In genomic region chr20:3282271-3283221, GRCh38 we compare ENCODE assay signal across 23 cellular contexts. TPM values are rescaled to one million over a fixed set of nuclear protein-coding genes. Genes with fewer than 3 reads are reported as not detected.
A peak's percentile ranks its signal among the peaks of the same experiment; 100 is the strongest.
DNase-seq lines count a peak whose midpoint lies in the region; ATAC-seq and TF ChIP-seq lines count a peak whose summit lies in the region.
"Had no signal": no experiment of that assay in that cellular context is flagged by ENCODE, and none has a peak within 500 bp of the region (broad histone marks: within the 10 kb centered on the region; RNA-seq: fewer than 3 reads in every experiment).

No MANE protein-coding gene starts in this region.

- no peak for ATAC-seq in foreskin keratinocyte
- ATAC-seq: activated T-helper 17 cell treated with anti-CD3 and anti-CD28 coated beads, Interleukin-2, amount 50 U/mL, for 72 hours; CD8-positive, alpha-beta T cell; gastroesophageal sphincter; GM12878; stimulated activated memory B cell treated with anti-CD40 and anti-IgM and Interleukin-4, amounts not matched to agents 10 μg/mL and 1 μg/mL and 100 μg/mL, for 72 hours had no signal

- H3K4me3 ChIP-seq in choroid plexus epithelial cell (ENCODE audit: low read depth, low read length) = no peak overlapping the region
- no peak overlapping the region for H3K4me3 ChIP-seq in lower leg skin (ENCODE audit: low read depth, poor library complexity, severe bottlenecking)
- H3K4me3 ChIP-seq: gastroesophageal sphincter, GM12878, left ventricle myocardium inferior, skin epidermis had no signal

- DNase-seq in DMS 273 (lab: John Stamatoyannopoulos, UW; ENCODE audit: unreplicated experiment) = peak; percentile 17
- DNase-seq in DMS 273 treated with DMSO at 0.1 percent for 48 hours (lab: John Stamatoyannopoulos, UW) = no peak
- peak; percentile 12 for DNase-seq in choroid plexus epithelial cell (ENCODE audit: low read depth)
- DNase-seq in kidney tubule cell (ENCODE audit: low spot score) = peak; percentile 77
- DNase-seq in type B pancreatic cell (ENCODE audit: extremely low spot score, unreplicated experiment) = no peak
- no peak for DNase-seq in foreskin keratinocyte
- no peak for DNase-seq in SHP77 (lab: John Stamatoyannopoulos, UW)
- DNase-seq in lower leg skin (ENCODE audit: low spot score in 2 of 2) = no peak
- DNase-seq: activated naive CD8-positive, alpha-beta T cell treated with anti-CD3 and anti-CD28 coated beads for 36 hours; CD8-positive, alpha-beta T cell; DMS79; effector CD8-positive, alpha-beta T cell; left ventricle myocardium inferior; NCI-H526 treated with DMSO at 0.1 percent for 48 hours; stimulated activated CD4-positive, alpha-beta T cell treated with anti-CD3 and anti-CD28 coated beads, Interleukin-1b, Interleukin-23, amount 100 ng/mL, for 48 hours had no signal

- intact Hi-C loops in lower leg skin (cut with DNase I; ENCODE audit: low total_unique reads) = no loop called here

- no peak for TF ChIP-seq POLR2A in lower leg skin (IDR thresholded peaks at IDR 0.05)

- H3K4me1 ChIP-seq in foreskin keratinocyte = no peaks in the 10 kb centered on the region
- H3K4me1 ChIP-seq: gastroesophageal sphincter, left ventricle myocardium inferior had no signal

- WGBS in lower leg skin, 2 donors = 89 to 91% methylated on average over 6 of the region's 6 CpGs

- H3K36me3 Mint-ChIP-seq in type B pancreatic cell = peaks cover 30% of the 10 kb centered on the region
- H3K36me3 Mint-ChIP-seq: activated naive CD8-positive, alpha-beta T cell treated with anti-CD3 and anti-CD28 coated beads for 36 hours had no signal

- no peak overlapping the region for H3K4me3 Mint-ChIP-seq in type B pancreatic cell
- H3K4me3 Mint-ChIP-seq: activated naive CD8-positive, alpha-beta T cell treated with anti-CD3 and anti-CD28 coated beads for 36 hours; activated T-helper 17 cell treated with anti-CD3 and anti-CD28 coated beads, Interleukin-2, amount 50 U/mL, for 72 hours; CD8-positive, alpha-beta T cell; stimulated activated memory B cell treated with anti-CD40 and anti-IgM and Interleukin-4, amounts not matched to agents 10 μg/mL and 1 μg/mL and 100 μg/mL, for 72 hours; T-helper 2 cell treated with Interferon-gamma antibody and Interleukin-4, amounts not matched to agents 5 μg/mL and 100 μg/mL, for 36 hours had no signal

- no peaks in the 10 kb centered on the region for H3K9me3 Mint-ChIP-seq in type B pancreatic cell
- H3K9me3 Mint-ChIP-seq: activated naive CD8-positive, alpha-beta T cell treated with anti-CD3 and anti-CD28 coated beads for 36 hours; activated T-helper 17 cell treated with anti-CD3 and anti-CD28 coated beads, Interleukin-2, amount 50 U/mL, for 72 hours; CD8-positive, alpha-beta T cell; stimulated activated memory B cell treated with anti-CD40 and anti-IgM and Interleukin-4, amounts not matched to agents 10 μg/mL and 1 μg/mL and 100 μg/mL, for 72 hours; T-helper 2 cell treated with Interferon-gamma antibody and Interleukin-4, amounts not matched to agents 5 μg/mL and 100 μg/mL, for 36 hours had no signal

- H3K27me3 ChIP-seq in foreskin keratinocyte = no peaks in the 10 kb centered on the region
- H3K27me3 ChIP-seq: gastroesophageal sphincter had no signal

- TF ChIP-seq CTCF in choroid plexus epithelial cell (conservative IDR thresholded peaks at IDR 0.05; ENCODE audit: low read depth, low read length) (no peak), type B pancreatic cell (conservative IDR thresholded peaks at IDR 0.05) (no peak), foreskin keratinocyte (conservative IDR thresholded peaks at IDR 0.05) (no peak), lower leg skin (IDR thresholded peaks at IDR 0.05) (no peak)

- H3K27ac ChIP-seq in foreskin keratinocyte = no peak overlapping the region
- H3K27ac ChIP-seq: 22Rv1, gastroesophageal sphincter, left ventricle myocardium inferior, VCaP had no signal

- peak overlapping the region; percentile 8 for H3K27ac Mint-ChIP-seq in type B pancreatic cell
- H3K27ac Mint-ChIP-seq: activated naive CD8-positive, alpha-beta T cell treated with anti-CD3 and anti-CD28 coated beads for 36 hours; activated T-helper 17 cell treated with anti-CD3 and anti-CD28 coated beads, Interleukin-2, amount 50 U/mL, for 72 hours; CD8-positive, alpha-beta T cell; stimulated activated memory B cell treated with anti-CD40 and anti-IgM and Interleukin-4, amounts not matched to agents 10 μg/mL and 1 μg/mL and 100 μg/mL, for 72 hours; T-helper 2 cell treated with Interferon-gamma antibody and Interleukin-4, amounts not matched to agents 5 μg/mL and 100 μg/mL, for 36 hours had no signal

- H3K27me3 Mint-ChIP-seq in type B pancreatic cell = no peaks in the 10 kb centered on the region
- H3K27me3 Mint-ChIP-seq: activated naive CD8-positive, alpha-beta T cell treated with anti-CD3 and anti-CD28 coated beads for 36 hours; activated T-helper 17 cell treated with anti-CD3 and anti-CD28 coated beads, Interleukin-2, amount 50 U/mL, for 72 hours; stimulated activated memory B cell treated with anti-CD40 and anti-IgM and Interleukin-4, amounts not matched to agents 10 μg/mL and 1 μg/mL and 100 μg/mL, for 72 hours had no signal

- peaks cover 7% of the 10 kb centered on the region for H3K4me1 Mint-ChIP-seq in type B pancreatic cell (ENCODE audit: unreplicated experiment)
- H3K4me1 Mint-ChIP-seq: activated T-helper 17 cell treated with anti-CD3 and anti-CD28 coated beads, Interleukin-2, amount 50 U/mL, for 72 hours; stimulated activated memory B cell treated with anti-CD40 and anti-IgM and Interleukin-4, amounts not matched to agents 10 μg/mL and 1 μg/mL and 100 μg/mL, for 72 hours had no signal

RNA-seq across cellular contexts. Expression of gene SLC4A11, which starts 43.6 kb away (rescaled TPM):
- total RNA-seq in type B pancreatic cell (ENCODE audit: low replicate concordance) (5.8 and 6.9 TPM in 2 replicates), foreskin keratinocyte (11.3 TPM in 2 replicates), lower leg skin (10 to 100 TPM in 3 of 4 donors, 1 to 10 TPM in 1; 4.5 to 26.0 (median 14.0) TPM)
- 9.6 and 10.2 TPM in 2 replicates for polyA plus RNA-seq in foreskin keratinocyte

Comparison
In these comparisons a context has a peak if more than half of its experiments do, and no peak if none do; other contexts are left out.
1. DNase-seq: peak in DMS 273 (single experiment), choroid plexus epithelial cell (single experiment) and kidney tubule cell (single experiment); none in DMS 273 treated with DMSO at 0.1 percent for 48 hours (single experiment), type B pancreatic cell (single experiment), foreskin keratinocyte (0 of 2), SHP77 (0 of 2) and lower leg skin (0 of 2).